In the genomic region with DNA sequence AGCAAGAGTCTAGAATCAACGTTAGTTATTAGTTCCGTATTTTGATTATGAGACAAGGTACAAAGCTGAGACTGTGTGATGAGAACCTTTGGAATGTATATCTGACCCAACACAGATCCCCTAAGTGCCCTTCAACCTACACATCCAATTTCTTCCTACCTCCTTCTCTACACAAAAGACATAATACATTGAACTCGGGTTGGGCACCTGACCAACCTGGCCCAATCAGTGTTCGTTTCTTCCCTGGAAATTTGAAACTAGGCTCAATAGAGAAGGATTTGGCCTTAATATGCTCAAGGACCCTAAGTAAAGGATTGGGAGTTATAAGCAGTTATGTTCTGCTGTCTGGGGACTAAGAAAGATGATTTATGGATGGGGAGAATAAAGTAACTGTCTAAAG, we compare ENCODE assay signal across 1 cellular context.
TF ChIP-seq lines count a peak whose summit lies in the region.

No MANE protein-coding gene starts in this region.

TF ChIP-seq in HCT116, 20 proteins besides CTCF, POLR2A, EP300 and RAD21:
- no peak for TF ChIP-seq ZFX (IDR thresholded peaks at IDR 0.05)
- TF ChIP-seq SIN3A (IDR thresholded peaks at IDR 0.05; ENCODE audit: low read depth): no peak
- no peak for TF ChIP-seq ELF1 (IDR thresholded peaks at IDR 0.05; ENCODE audit: borderline replicate concordance, low read depth)
- TF ChIP-seq ZNF274 (IDR thresholded peaks at IDR 0.05; ENCODE audit: low read depth, low read length): no peak
- TF ChIP-seq JUND (IDR thresholded peaks at IDR 0.05): no peak
- no peak for TF ChIP-seq SP1 (IDR thresholded peaks at IDR 0.05; ENCODE audit: low read depth)
- TF ChIP-seq, protein P1, sequence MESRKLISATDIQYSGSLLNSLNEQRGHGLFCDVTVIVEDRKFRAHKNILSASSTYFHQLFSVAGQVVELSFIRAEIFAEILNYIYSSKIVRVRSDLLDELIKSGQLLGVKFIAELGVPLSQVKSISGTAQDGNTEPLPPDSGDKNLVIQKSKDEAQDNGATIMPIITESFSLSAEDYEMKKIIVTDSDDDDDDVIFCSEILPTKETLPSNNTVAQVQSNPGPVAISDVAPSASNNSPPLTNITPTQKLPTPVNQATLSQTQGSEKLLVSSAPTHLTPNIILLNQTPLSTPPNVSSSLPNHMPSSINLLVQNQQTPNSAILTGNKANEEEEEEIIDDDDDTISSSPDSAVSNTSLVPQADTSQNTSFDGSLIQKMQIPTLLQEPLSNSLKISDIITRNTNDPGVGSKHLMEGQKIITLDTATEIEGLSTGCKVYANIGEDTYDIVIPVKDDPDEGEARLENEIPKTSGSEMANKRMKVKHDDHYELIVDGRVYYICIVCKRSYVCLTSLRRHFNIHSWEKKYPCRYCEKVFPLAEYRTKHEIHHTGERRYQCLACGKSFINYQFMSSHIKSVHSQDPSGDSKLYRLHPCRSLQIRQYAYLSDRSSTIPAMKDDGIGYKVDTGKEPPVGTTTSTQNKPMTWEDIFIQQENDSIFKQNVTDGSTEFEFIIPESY (IDR thresholded peaks at IDR 0.05; ENCODE audit: extremely low read depth, insufficient replicate concordance, low read length): no peak
- TF ChIP-seq, protein P2, sequence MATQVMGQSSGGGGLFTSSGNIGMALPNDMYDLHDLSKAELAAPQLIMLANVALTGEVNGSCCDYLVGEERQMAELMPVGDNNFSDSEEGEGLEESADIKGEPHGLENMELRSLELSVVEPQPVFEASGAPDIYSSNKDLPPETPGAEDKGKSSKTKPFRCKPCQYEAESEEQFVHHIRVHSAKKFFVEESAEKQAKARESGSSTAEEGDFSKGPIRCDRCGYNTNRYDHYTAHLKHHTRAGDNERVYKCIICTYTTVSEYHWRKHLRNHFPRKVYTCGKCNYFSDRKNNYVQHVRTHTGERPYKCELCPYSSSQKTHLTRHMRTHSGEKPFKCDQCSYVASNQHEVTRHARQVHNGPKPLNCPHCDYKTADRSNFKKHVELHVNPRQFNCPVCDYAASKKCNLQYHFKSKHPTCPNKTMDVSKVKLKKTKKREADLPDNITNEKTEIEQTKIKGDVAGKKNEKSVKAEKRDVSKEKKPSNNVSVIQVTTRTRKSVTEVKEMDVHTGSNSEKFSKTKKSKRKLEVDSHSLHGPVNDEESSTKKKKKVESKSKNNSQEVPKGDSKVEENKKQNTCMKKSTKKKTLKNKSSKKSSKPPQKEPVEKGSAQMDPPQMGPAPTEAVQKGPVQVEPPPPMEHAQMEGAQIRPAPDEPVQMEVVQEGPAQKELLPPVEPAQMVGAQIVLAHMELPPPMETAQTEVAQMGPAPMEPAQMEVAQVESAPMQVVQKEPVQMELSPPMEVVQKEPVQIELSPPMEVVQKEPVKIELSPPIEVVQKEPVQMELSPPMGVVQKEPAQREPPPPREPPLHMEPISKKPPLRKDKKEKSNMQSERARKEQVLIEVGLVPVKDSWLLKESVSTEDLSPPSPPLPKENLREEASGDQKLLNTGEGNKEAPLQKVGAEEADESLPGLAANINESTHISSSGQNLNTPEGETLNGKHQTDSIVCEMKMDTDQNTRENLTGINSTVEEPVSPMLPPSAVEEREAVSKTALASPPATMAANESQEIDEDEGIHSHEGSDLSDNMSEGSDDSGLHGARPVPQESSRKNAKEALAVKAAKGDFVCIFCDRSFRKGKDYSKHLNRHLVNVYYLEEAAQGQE (IDR thresholded peaks at IDR 0.05; ENCODE audit: low read depth): no peak
- TF ChIP-seq EGR1 (IDR thresholded peaks at IDR 0.05; ENCODE audit: low read depth): no peak
- TF ChIP-seq, protein P3, sequence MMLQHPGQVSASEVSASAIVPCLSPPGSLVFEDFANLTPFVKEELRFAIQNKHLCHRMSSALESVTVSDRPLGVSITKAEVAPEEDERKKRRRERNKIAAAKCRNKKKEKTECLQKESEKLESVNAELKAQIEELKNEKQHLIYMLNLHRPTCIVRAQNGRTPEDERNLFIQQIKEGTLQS (IDR thresholded peaks at IDR 0.05): no peak
- no peak for TF ChIP-seq FOSL1 (IDR thresholded peaks at IDR 0.05; ENCODE audit: low read depth)
- TF ChIP-seq SRF (IDR thresholded peaks at IDR 0.05; ENCODE audit: low read depth): no peak
- TF ChIP-seq EZH2 (IDR thresholded peaks at IDR 0.05): no peak
- TF ChIP-seq POLR2AphosphoS5 (IDR thresholded peaks at IDR 0.05; ENCODE audit: low read depth, low read length): no peak
- TF ChIP-seq EZH2phosphoT487 (IDR thresholded peaks at IDR 0.05; ENCODE audit: borderline replicate concordance): no peak
- TF ChIP-seq TCF7L2 (IDR thresholded peaks at IDR 0.05; ENCODE audit: borderline replicate concordance, extremely low read depth, insufficient read depth, insufficient read length): no peak
- no peak for TF ChIP-seq YY1 (IDR thresholded peaks at IDR 0.05; ENCODE audit: extremely low read depth, insufficient replicate concordance, low read depth, low read length)
TF ChIP-seq in HCT116: peak in this region for 0.
